Comparison of ENCODE assay signal across 19 cellular contexts in the genomic region with DNA sequence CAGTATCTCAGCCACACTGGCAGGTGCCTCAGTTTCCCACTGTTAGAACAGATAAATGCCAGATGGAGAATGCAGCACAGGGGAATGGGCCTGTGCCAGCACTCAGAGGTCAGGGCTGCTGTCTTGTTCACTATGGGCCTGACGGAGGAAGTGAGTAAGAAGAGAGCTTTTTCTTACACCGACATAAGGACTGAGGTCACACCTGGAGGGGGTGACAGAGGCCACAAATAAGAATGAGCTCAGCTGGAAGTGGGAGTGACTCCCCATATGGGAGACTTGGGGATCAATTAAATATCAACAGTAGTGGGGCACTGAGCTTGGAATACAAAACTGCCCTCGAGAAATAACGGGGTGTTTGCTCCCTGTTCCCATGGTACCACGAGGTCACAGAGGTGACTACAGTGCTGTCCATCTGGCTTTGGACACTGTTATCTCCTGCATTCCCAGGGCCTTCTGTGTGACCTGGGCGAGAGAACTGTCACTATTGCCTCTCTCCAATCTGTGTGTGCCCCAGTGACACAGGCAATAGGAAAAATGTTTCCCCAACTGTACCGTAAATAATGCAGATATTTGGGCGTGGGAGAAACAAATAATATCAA.
DNase-seq lines count a peak whose midpoint lies in the region; ATAC-seq and TF ChIP-seq lines count a peak whose summit lies in the region.
"Had no signal": no experiment of that assay in that cellular context is flagged by ENCODE, and none has a peak within 500 bp of the region (broad histone marks: within the 10 kb centered on the region; RNA-seq: fewer than 3 reads in every experiment).

No MANE protein-coding gene starts in this region.

- ATAC-seq in Right ventricle myocardium superior (ENCODE audit: poor library complexity) (no peak), HG03025 (IDR thresholded peaks at IDR 0.05; ENCODE audit: low FRiP score, unreplicated experiment) (no peak)
- ATAC-seq in effector memory CD8-positive, alpha-beta T cell (replicated peaks) = peak; percentile 18

- peak overlapping the region; percentile 64 for H3K27ac ChIP-seq in cardiac muscle cell
- H3K27ac ChIP-seq: BLaER1 had no signal

- no peaks in the 10 kb centered on the region for H3K27me3 ChIP-seq in cardiac muscle cell
- H3K27me3 ChIP-seq: BLaER1, tibial nerve had no signal

- H3K27me3 Mint-ChIP-seq in effector memory CD8-positive, alpha-beta T cell = no peaks in the 10 kb centered on the region
- H3K27me3 Mint-ChIP-seq in progenitor cell of endocrine pancreas (no peaks in the 10 kb centered on the region), type B pancreatic cell (peaks cover 23% of the 10 kb centered on the region)

- no peaks in the 10 kb centered on the region for H3K36me3 ChIP-seq in cardiac muscle cell
- H3K36me3 ChIP-seq: BLaER1 had no signal

- H3K4me1 ChIP-seq in cardiac muscle cell (ENCODE audit: low read depth) = peaks cover 49% of the 10 kb centered on the region
- H3K4me1 ChIP-seq: BLaER1 had no signal

- H3K27ac Mint-ChIP-seq in effector memory CD8-positive, alpha-beta T cell = peak overlapping the region in 1 of 2 donors; percentile 88
- H3K27ac Mint-ChIP-seq in progenitor cell of endocrine pancreas (peak overlapping the region; percentile 4), type B pancreatic cell (peak overlapping the region; percentile 21)
- H3K27ac Mint-ChIP-seq: activated naive CD4-positive, alpha-beta T cell treated with anti-CD3 and anti-CD28 coated beads for 36 hours; mesothelial cell of epicardium had no signal

- no peak overlapping the region for H3K4me3 ChIP-seq in cardiac muscle cell
- H3K4me3 ChIP-seq: BLaER1, tibial nerve had no signal

- intact Hi-C loops in Right ventricle myocardium superior (cut with DNase I) = no loop called here

- no peaks in the 10 kb centered on the region for H3K9me3 Mint-ChIP-seq in effector memory CD8-positive, alpha-beta T cell
- H3K9me3 Mint-ChIP-seq in progenitor cell of endocrine pancreas (ENCODE audit: low read depth) = no peaks in the 10 kb centered on the region
- H3K9me3 Mint-ChIP-seq in type B pancreatic cell = no peaks in the 10 kb centered on the region
- H3K9me3 Mint-ChIP-seq: activated naive CD4-positive, alpha-beta T cell treated with anti-CD3 and anti-CD28 coated beads for 36 hours; mesothelial cell of epicardium; neural crest cell had no signal

- no peak overlapping the region for H3K4me3 Mint-ChIP-seq in effector memory CD8-positive, alpha-beta T cell
- H3K4me3 Mint-ChIP-seq in progenitor cell of endocrine pancreas (ENCODE audit: low read depth) = no peak overlapping the region
- no peak overlapping the region for H3K4me3 Mint-ChIP-seq in type B pancreatic cell
- H3K4me3 Mint-ChIP-seq: activated naive CD4-positive, alpha-beta T cell treated with anti-CD3 and anti-CD28 coated beads for 36 hours; mesothelial cell of epicardium; neural crest cell had no signal

- DNase-seq in cardiac muscle cell (ENCODE audit: low read depth in 1 of 2, low spot score in 1 of 2) = no peak
- no peak for DNase-seq in Right ventricle myocardium superior
- no peak for DNase-seq in effector memory CD8-positive, alpha-beta T cell
- DNase-seq in progenitor cell of endocrine pancreas (ENCODE audit: low spot score, unreplicated experiment) = no peak
- DNase-seq in type B pancreatic cell (ENCODE audit: extremely low spot score, unreplicated experiment) = no peak
- no peak for DNase-seq in A172 (ENCODE audit: low spot score)
- no peak for DNase-seq in SHP77 (lab: John Stamatoyannopoulos, UW)
- DNase-seq: activated naive CD4-positive, alpha-beta T cell treated with anti-CD3 and anti-CD28 coated beads for 36 hours; cortex of kidney; foreskin melanocyte; KG1; NCI-H1930; stimulated activated CD4-positive, alpha-beta T cell treated with anti-CD3 and anti-CD28 coated beads, Interleukin-12 subunit alpha, Interleukin-12 subunit beta, amount 100 ng/mL, for 4 hours; SW 1271 had no signal

- TF ChIP-seq CTCF in cardiac muscle cell (IDR thresholded peaks at IDR 0.05; ENCODE audit: low read depth, low read length) = no peak
- TF ChIP-seq CTCF in progenitor cell of endocrine pancreas (IDR thresholded peaks at IDR 0.05; ENCODE audit: unreplicated experiment) = no peak
- TF ChIP-seq CTCF in type B pancreatic cell (conservative IDR thresholded peaks at IDR 0.05) = no peak

- peaks cover 10 to 11% of the 10 kb centered on the region in 2 donors for H3K4me1 Mint-ChIP-seq in effector memory CD8-positive, alpha-beta T cell (ENCODE audit: low read depth in 2 of 2)
- peaks cover 23% of the 10 kb centered on the region for H3K4me1 Mint-ChIP-seq in progenitor cell of endocrine pancreas (ENCODE audit: low read depth)
- H3K4me1 Mint-ChIP-seq in type B pancreatic cell (ENCODE audit: unreplicated experiment) = peaks cover 34% of the 10 kb centered on the region

- no peaks in the 10 kb centered on the region for H3K9me3 ChIP-seq in cardiac muscle cell (ENCODE audit: low read depth)
- H3K9me3 ChIP-seq: BLaER1, tibial nerve had no signal

- peaks cover 4% of the 10 kb centered on the region for H3K36me3 Mint-ChIP-seq in effector memory CD8-positive, alpha-beta T cell (ENCODE audit: insufficient read depth)
- H3K36me3 Mint-ChIP-seq in progenitor cell of endocrine pancreas (ENCODE audit: insufficient read depth) (no peaks in the 10 kb centered on the region), type B pancreatic cell (no peaks in the 10 kb centered on the region)
- H3K36me3 Mint-ChIP-seq: mesothelial cell of epicardium had no signal
